8 cellular contexts compared by ENCODE assay signal in genomic region chr15:89576417-89576773, GRCh38. TPM values are rescaled to one million over a fixed set of nuclear protein-coding genes. Genes with fewer than 3 reads are reported as not detected.
DNase-seq lines count a peak whose midpoint lies in the region; ATAC-seq and TF ChIP-seq lines count a peak whose summit lies in the region.

No MANE protein-coding gene starts in this region.

- CTCF ChIA-PET in activated CD4-positive, alpha-beta memory T cell treated with anti-CD3 and anti-CD28 coated beads, Interleukin-2, amount 10 ng/mL, durations not matched to agents 7 days and 5 days (lab: Charles Lee), result no interaction called here

- H3K9me3 ChIP-seq in cardiac muscle cell (ENCODE audit: low read depth) (no peaks in the 10 kb centered on the region), iPS DF 6.9 (ENCODE audit: control insufficient read depth, insufficient read depth, low read length) (no peaks in the 10 kb centered on the region), vagina (no peaks in the 10 kb centered on the region)

- peaks cover 40% of the 10 kb centered on the region for H3K36me3 Mint-ChIP-seq in activated CD4-positive, alpha-beta memory T cell treated with anti-CD3 and anti-CD28 coated beads, Interleukin-2, amount 10 ng/mL, durations not matched to agents 7 days and 5 days (ENCODE audit: low read depth)

- POLR2A ChIA-PET in activated CD4-positive, alpha-beta memory T cell treated with anti-CD3 and anti-CD28 coated beads, Interleukin-2, amount 10 ng/mL, durations not matched to agents 7 days and 5 days (lab: Charles Lee), result interaction anchor here (1.3 to 2.2 kb wide), 3 partner anchors 10 to 276 kb away, joined by 3 to 9 read pairs (median 7); no protein-coding TSS in a partner anchor

- H3K27ac Mint-ChIP-seq in activated CD4-positive, alpha-beta memory T cell treated with anti-CD3 and anti-CD28 coated beads, Interleukin-2, amount 10 ng/mL, durations not matched to agents 7 days and 5 days, result peak overlapping the region; percentile 76

- H3K27ac ChIP-seq in cardiac muscle cell, result no peak overlapping the region
- H3K27ac ChIP-seq in iPS DF 6.9 (ENCODE audit: low read length), result no peak overlapping the region
- H3K27ac ChIP-seq in vagina, result no peak overlapping the region

- H3K4me3 ChIP-seq in cardiac muscle cell, result peak overlapping the region; percentile 91
- peak overlapping the region; percentile 60; the same call in 1 of the 2 replicates for H3K4me3 ChIP-seq in iPS DF 6.9 (ENCODE audit: low read length)
- peak overlapping the region; percentile 63 to 85 for H3K4me3 ChIP-seq in vagina

- no peaks in the 10 kb centered on the region for H3K9me3 Mint-ChIP-seq in activated CD4-positive, alpha-beta memory T cell treated with anti-CD3 and anti-CD28 coated beads, Interleukin-2, amount 10 ng/mL, durations not matched to agents 7 days and 5 days

- TF ChIP-seq POLR2A in vagina (IDR thresholded peaks at IDR 0.05), result no peak

- H3K4me3 Mint-ChIP-seq in activated CD4-positive, alpha-beta memory T cell treated with anti-CD3 and anti-CD28 coated beads, Interleukin-2, amount 10 ng/mL, durations not matched to agents 7 days and 5 days, result peak overlapping the region; percentile 84

- no peak for ATAC-seq in Right ventricle myocardium superior (ENCODE audit: poor library complexity)
- no peak for ATAC-seq in HG03469 (IDR thresholded peaks at IDR 0.05; ENCODE audit: unreplicated experiment)
- ATAC-seq in GM18498 (IDR thresholded peaks at IDR 0.05; ENCODE audit: unreplicated experiment), result no peak

- no peaks in the 10 kb centered on the region for H3K27me3 ChIP-seq in cardiac muscle cell
- H3K27me3 ChIP-seq in iPS DF 6.9 (ENCODE audit: control insufficient read depth, insufficient read depth, low read length), result no peaks in the 10 kb centered on the region
- no peaks in the 10 kb centered on the region for H3K27me3 ChIP-seq in vagina

- H3K36me3 ChIP-seq in cardiac muscle cell (no peaks in the 10 kb centered on the region), iPS DF 6.9 (ENCODE audit: control insufficient read depth, insufficient read depth, low read length) (no peaks in the 10 kb centered on the region; the same call in 1 of the 2 replicates), vagina (no peaks in the 10 kb centered on the region)

- no CpG with 5 or more reads among the region's 1 CpG for WGBS in iPS DF 6.9 (ENCODE audit: insufficient coverage, insufficient read length)

- H3K4me1 Mint-ChIP-seq in activated CD4-positive, alpha-beta memory T cell treated with anti-CD3 and anti-CD28 coated beads, Interleukin-2, amount 10 ng/mL, durations not matched to agents 7 days and 5 days, result peaks cover 44% of the 10 kb centered on the region

- no peaks in the 10 kb centered on the region for H3K4me1 ChIP-seq in cardiac muscle cell (ENCODE audit: low read depth)
- no peaks in the 10 kb centered on the region for H3K4me1 ChIP-seq in iPS DF 6.9 (ENCODE audit: control insufficient read depth, insufficient read depth, low read length)
- peaks cover 12% of the 10 kb centered on the region for H3K4me1 ChIP-seq in vagina

- H3K27me3 Mint-ChIP-seq in activated CD4-positive, alpha-beta memory T cell treated with anti-CD3 and anti-CD28 coated beads, Interleukin-2, amount 10 ng/mL, durations not matched to agents 7 days and 5 days, result peaks cover 8% of the 10 kb centered on the region

- TF ChIP-seq CTCF in cardiac muscle cell (IDR thresholded peaks at IDR 0.05; ENCODE audit: low read depth, low read length), result no peak
- no peak for TF ChIP-seq CTCF in vagina (IDR thresholded peaks at IDR 0.05)

- intact Hi-C loops in Right ventricle myocardium superior (cut with DNase I), result no loop called here
- intact Hi-C loops in vagina (cut with DNase I), result no loop called here

- DNase-seq in cardiac muscle cell (ENCODE audit: low read depth in 1 of 2, low spot score in 1 of 2), result peak in 1 of 2 donors; percentile 20
- no peak for DNase-seq in Right ventricle myocardium superior
- no peak for DNase-seq in activated CD4-positive, alpha-beta memory T cell treated with anti-CD3 and anti-CD28 coated beads, Interleukin-2, amount 10 ng/mL, durations not matched to agents 7 days and 5 days
- DNase-seq in iPS DF 6.9 (ENCODE audit: low read depth, low spot score), result no peak
- no peak for DNase-seq in vagina (ENCODE audit: extremely low spot score in 2 of 2)
- no peak for DNase-seq in AG08395 (ENCODE audit: low spot score)

RNA-seq across cellular contexts. Expression of gene TICRR, which starts 1.1 kb away (rescaled TPM):
- 3.8 and 11.0 TPM in 2 replicates for total RNA-seq in cardiac muscle cell
- 2.7 and 5.6 TPM in 2 replicates for polyA plus RNA-seq in cardiac muscle cell
- total RNA-seq in Right ventricle myocardium superior, result 0.05 TPM
- total RNA-seq in activated CD4-positive, alpha-beta memory T cell treated with anti-CD3 and anti-CD28 coated beads, Interleukin-2, amount 10 ng/mL, durations not matched to agents 7 days and 5 days, result 10 to 100 TPM; 18.2 to 18.5 TPM
- total RNA-seq in vagina, result 5.2 TPM
